8 cellular contexts compared by ENCODE assay signal in genomic region chr12:8081228-8081920, GRCh38. TPM values are rescaled to one million over a fixed set of nuclear protein-coding genes. Genes with fewer than 3 reads are reported as not detected.
A peak's percentile ranks its signal among the peaks of the same experiment; 100 is the strongest.
DNase-seq lines count a peak whose midpoint lies in the region; ATAC-seq, FAIRE-seq and TF ChIP-seq lines count a peak whose summit lies in the region.

No MANE protein-coding gene starts in this region.

- no peak for TF ChIP-seq CTCF in esophagus squamous epithelium (IDR thresholded peaks at IDR 0.05)
- TF ChIP-seq CTCF in neural crest cell (conservative IDR thresholded peaks at IDR 0.05), result no peak

- no peak for FAIRE-seq in RCC 7860 (lab: Jason Lieb, UNC)

- H3K4me1 ChIP-seq in HUES48 (ENCODE audit: control insufficient read depth, insufficient read depth, low read length) (peaks cover 7% of the 10 kb centered on the region; the same call in 1 of the 2 replicates), esophagus squamous epithelium (peaks cover 0 to 53% (median 19%) of the 10 kb centered on the region in 3 donors)

- no peak for ATAC-seq in GM19328 (IDR thresholded peaks at IDR 0.05; ENCODE audit: unreplicated experiment)

- H3K36me3 ChIP-seq in HUES48 (ENCODE audit: control insufficient read depth, insufficient read depth, low read length) (no peaks in the 10 kb centered on the region), esophagus squamous epithelium (peaks cover 0 to 8% (median 0%) of the 10 kb centered on the region in 3 donors)

- H3K36me3 Mint-ChIP-seq in neural crest cell (ENCODE audit: low read depth), result peaks cover 2% of the 10 kb centered on the region

- peak overlapping the region; percentile 91 for H3K27ac Mint-ChIP-seq in neural crest cell (ENCODE audit: unreplicated experiment)

- H3K9me3 Mint-ChIP-seq in neural crest cell, result no peaks in the 10 kb centered on the region

- 2 to 3% methylated on average over 16 of the region's 16 CpGs for WGBS in esophagus squamous epithelium, 2 donors

- H3K9ac ChIP-seq in HUES48 (ENCODE audit: low read depth, low read length), result peak overlapping the region; percentile 92

- H3K4me1 Mint-ChIP-seq in neural crest cell, result peaks cover 22% of the 10 kb centered on the region

- H3K27me3 ChIP-seq in HUES48 (ENCODE audit: control insufficient read depth, insufficient read depth, low read length), result no peaks in the 10 kb centered on the region
- H3K27me3 ChIP-seq in esophagus squamous epithelium, result no peaks in the 10 kb centered on the region

- peak; percentile 8 for DNase-seq in EL
- DNase-seq in activated CD4-positive, alpha-beta T cell treated with anti-CD3 and anti-CD28 coated beads, Interleukin-2, amount 50 U/mL, for 48 hours, result peak; percentile 33 to 42
- no peak for DNase-seq in esophagus squamous epithelium (lab: John Stamatoyannopoulos, UW)
- DNase-seq in neural crest cell (ENCODE audit: low read depth, low spot score), result no peak
- no peak for DNase-seq in OCI-M2 (lab: John Stamatoyannopoulos, UW; ENCODE audit: unreplicated experiment)
- no peak for DNase-seq in RCC 7860 (ENCODE audit: low spot score)

- H3K27me3 Mint-ChIP-seq in neural crest cell (ENCODE audit: low read depth), result peaks cover 4% of the 10 kb centered on the region

- H3K4me3 Mint-ChIP-seq in neural crest cell, result peak overlapping the region; percentile 95

- peak overlapping the region; percentile 79 for H3K4me3 ChIP-seq in HUES48 (ENCODE audit: low read depth, low read length)
- peak overlapping the region; percentile 55 to 93 (median 78) for H3K4me3 ChIP-seq in esophagus squamous epithelium

- intact Hi-C loops in esophagus squamous epithelium (cut with DNase I), result no loop called here

- no peak for TF ChIP-seq POLR2A in esophagus squamous epithelium (IDR thresholded peaks at IDR 0.05)

- peak overlapping the region; percentile 97 for H3K27ac ChIP-seq in HUES48 (ENCODE audit: low read depth, low read length)
- peak overlapping the region; percentile 92 to 98 (median 96) for H3K27ac ChIP-seq in esophagus squamous epithelium

- H3K9me3 ChIP-seq in HUES48 (ENCODE audit: control insufficient read depth, insufficient read depth, low read length), result no peaks in the 10 kb centered on the region
- H3K9me3 ChIP-seq in esophagus squamous epithelium, result no peaks in the 10 kb centered on the region

RNA-seq across cellular contexts. Expression of gene NECAP1, which starts 0.7 kb away (rescaled TPM):
- total RNA-seq in esophagus squamous epithelium (10 to 100 TPM; 18.8 to 27.3 (median 23.5) TPM), neural crest cell (25.7 and 27.3 TPM in 2 replicates)

RNA-seq across cellular contexts. Expression of gene C3AR1, which starts 15.2 kb away (rescaled TPM):
- 1 to 10 TPM in 3 of 4 donors, under 1 TPM in 1; 0.15 to 9.5 (median 4.7) TPM for total RNA-seq in esophagus squamous epithelium
- total RNA-seq in neural crest cell, result not detected in 2 replicates

RNA-seq across cellular contexts. Expression of gene CLEC4A, which starts 42.0 kb away (rescaled TPM):
- 1 to 10 TPM in 3 of 4 donors, under 1 TPM in 1; 0.61 to 2.1 (median 1.6) TPM for total RNA-seq in esophagus squamous epithelium
- total RNA-seq in neural crest cell, result not detected in 2 replicates

RNA-seq across cellular contexts. Expression of gene FOXJ2, which starts 48.9 kb away (rescaled TPM):
- 10 to 100 TPM in 1 of 4 donors, 1 to 10 TPM in 3; 5.9 to 11.8 (median 7.7) TPM for total RNA-seq in esophagus squamous epithelium
- 14.1 and 15.4 TPM in 2 replicates for total RNA-seq in neural crest cell

Comparison
In these comparisons a context has a peak if more than half of its experiments do, and no peak if none do; other contexts are left out.
1. DNase-seq: peak in EL (single experiment) and activated CD4-positive, alpha-beta T cell treated with anti-CD3 and anti-CD28 coated beads, Interleukin-2, amount 50 U/mL, for 48 hours (2 of 2); none in esophagus squamous epithelium (single experiment), neural crest cell (single experiment), OCI-M2 (single experiment) and RCC 7860 (single experiment).